In genomic region chr4:6263541-6264540, GRCh38 we compare ENCODE assay signal across 9 cellular contexts. TPM values are rescaled to one million over a fixed set of nuclear protein-coding genes. Genes with fewer than 3 reads are reported as not detected.
DNase-seq lines count a peak whose midpoint lies in the region; ATAC-seq and TF ChIP-seq lines count a peak whose summit lies in the region.
"Had no signal": no experiment of that assay in that cellular context is flagged by ENCODE, and none has a peak within 500 bp of the region (broad histone marks: within the 10 kb centered on the region; RNA-seq: fewer than 3 reads in every experiment).

No MANE protein-coding gene starts in this region.

- no peaks in the 10 kb centered on the region for H3K27me3 ChIP-seq in colonic mucosa

- intact Hi-C loops in colonic mucosa (cut with DNase I) = no loop called here

- H3K27ac ChIP-seq in colonic mucosa = no peak overlapping the region

- ATAC-seq in HG02885 (IDR thresholded peaks at IDR 0.05; ENCODE audit: poor library complexity, unreplicated experiment) (no peak), GM21515 (IDR thresholded peaks at IDR 0.05; ENCODE audit: unreplicated experiment) (no peak)

- no peak overlapping the region for H3K9ac ChIP-seq in colonic mucosa (ENCODE audit: low read depth in 2 of 2, low read length in 2 of 2)

- DNase-seq in NCI-H748 (lab: John Stamatoyannopoulos, UW; ENCODE audit: unreplicated experiment) = peak; percentile 33
- DNase-seq in NCI-H748 treated with DMSO at 0.1 percent for 48 hours (lab: John Stamatoyannopoulos, UW) = no peak
- DNase-seq in NCI-H1092 (lab: John Stamatoyannopoulos, UW) = peak; percentile 23
- no peak for DNase-seq in colonic mucosa
- peak; percentile 58 for DNase-seq in mucosa of gallbladder (ENCODE audit: low spot score)
- DNase-seq in T1000 (lab: John Stamatoyannopoulos, UW) = no peak
- DNase-seq: naive B cell had no signal

- TF ChIP-seq CTCF in colonic mucosa (IDR thresholded peaks at IDR 0.05) = peak; percentile 25

- no peaks in the 10 kb centered on the region for H3K4me1 ChIP-seq in colonic mucosa

- H3K9me3 ChIP-seq in colonic mucosa = no peaks in the 10 kb centered on the region

- no peaks in the 10 kb centered on the region for H3K36me3 ChIP-seq in colonic mucosa

- no peak overlapping the region for H3K4me3 ChIP-seq in colonic mucosa

RNA-seq across cellular contexts. Expression of gene WFS1, which starts 5.8 kb away (rescaled TPM):
- total RNA-seq in colonic mucosa = 10 to 100 TPM; 12.1 to 12.7 TPM
- 109 TPM for total RNA-seq in mucosa of gallbladder

Comparison
In these comparisons a context has a peak if more than half of its experiments do, and no peak if none do; other contexts are left out.
1. DNase-seq: peak in NCI-H748 (single experiment), NCI-H1092 (single experiment) and mucosa of gallbladder (single experiment); none in NCI-H748 treated with DMSO at 0.1 percent for 48 hours (single experiment), colonic mucosa (single experiment) and T1000 (single experiment).